Comparison of ENCODE assay signal across 14 cellular contexts in the genomic region with DNA sequence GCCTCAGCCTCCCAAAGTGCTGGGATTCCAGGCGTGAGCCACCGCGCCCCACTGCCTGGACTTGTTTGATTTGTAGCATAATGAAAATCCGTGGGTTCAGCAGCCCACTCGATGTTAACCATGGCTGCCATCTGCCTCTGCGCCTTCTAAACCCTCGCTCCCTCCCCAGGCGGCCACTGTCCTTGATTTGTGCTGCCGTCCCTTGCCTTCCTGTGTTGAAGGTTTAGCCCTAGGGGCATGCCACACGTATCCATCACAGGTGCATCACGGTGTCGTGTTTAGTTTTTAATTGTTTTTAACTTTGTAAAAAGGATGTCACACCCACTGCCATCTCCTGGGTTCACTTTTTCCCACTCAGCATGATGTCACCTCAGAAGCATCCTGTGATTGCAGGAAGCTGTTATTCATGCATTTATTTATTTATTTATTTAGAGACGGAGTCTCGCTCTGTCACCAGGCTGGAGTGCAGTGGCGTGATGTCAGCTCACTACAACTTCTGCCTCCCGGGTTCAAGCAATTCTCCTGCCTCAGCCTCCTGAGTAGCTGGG. TPM values are rescaled to one million over a fixed set of nuclear protein-coding genes. Genes with fewer than 3 reads are reported as not detected.
A peak's percentile ranks its signal among the peaks of the same experiment; 100 is the strongest.
DNase-seq lines count a peak whose midpoint lies in the region; ATAC-seq, FAIRE-seq and TF ChIP-seq lines count a peak whose summit lies in the region.
"Had no signal": no experiment of that assay in that cellular context is flagged by ENCODE, and none has a peak within 500 bp of the region (broad histone marks: within the 10 kb centered on the region; RNA-seq: fewer than 3 reads in every experiment).

No MANE protein-coding gene starts in this region.

- dilution Hi-C loops in endothelial cell of umbilical vein (cut with MboI; ENCODE audit: extremely low pct_ligation_motif_present, low sequenced_read_pairs), result no loop called here

- no peaks in the 10 kb centered on the region for H3K79me2 ChIP-seq in endothelial cell of umbilical vein (ENCODE audit: control insufficient read depth, insufficient read depth, low read length)

- POLR2A ChIA-PET in endothelial cell of umbilical vein (lab: Charles Lee), result no interaction called here

- no peaks in the 10 kb centered on the region for H3K9me3 ChIP-seq in endothelial cell of umbilical vein (replicated peaks; ENCODE audit: control insufficient read depth, insufficient read depth, low read length)
- H3K9me3 ChIP-seq: psoas muscle had no signal

- no peak for ATAC-seq in HG03095 (IDR thresholded peaks at IDR 0.05; ENCODE audit: unreplicated experiment)
- ATAC-seq in stimulated activated naive B cell treated with anti-CD40 and anti-IgM and Interleukin-4, amounts not matched to agents 10 μg/mL and 1 μg/mL and 100 μg/mL, for 72 hours (replicated peaks), result no peak
- ATAC-seq in activated T-cell treated with anti-CD3 and anti-CD28 coated beads, Interleukin-2, amount 50 U/mL, for 72 hours (replicated peaks in 1 of 2), result no peak
- ATAC-seq: psoas muscle had no signal

- DNase-seq in GM13977 (ENCODE audit: low spot score) (peak; percentile 8), NCI-H748 treated with DMSO at 0.1 percent for 48 hours (lab: John Stamatoyannopoulos, UW) (peak; percentile 63), endothelial cell of umbilical vein (ENCODE audit: low read depth, low spot score) (peak; percentile 25), osteocyte (ENCODE audit: extremely low spot score, unreplicated experiment) (no peak), CD14-positive monocyte (ENCODE audit: low spot score) (no peak)
- no peak for DNase-seq in stimulated activated naive B cell treated with anti-CD40 and anti-IgM and Interleukin-4, amounts not matched to agents 10 μg/mL and 1 μg/mL and 100 μg/mL, for 72 hours
- no peak for DNase-seq in activated T-cell treated with anti-CD3 and anti-CD28 coated beads, Interleukin-2, amount 50 U/mL, for 72 hours
- DNase-seq: effector CD4-positive, alpha-beta T cell; immature natural killer cell; NCI-H524 treated with DMSO at 0.1 percent for 48 hours; psoas muscle had no signal

- no peak overlapping the region for H3K4me3 ChIP-seq in endothelial cell of umbilical vein (replicated peaks in 1 of 3; ENCODE audit: insufficient read depth in 1 of 3, low read depth in 1 of 3, low read length in 3 of 3)
- H3K4me3 ChIP-seq: psoas muscle had no signal

- peaks cover 29% of the 10 kb centered on the region for H3K4me1 Mint-ChIP-seq in osteocyte (ENCODE audit: unreplicated experiment)
- peaks cover 53% of the 10 kb centered on the region for H3K4me1 Mint-ChIP-seq in CD14-positive monocyte
- no peaks in the 10 kb centered on the region for H3K4me1 Mint-ChIP-seq in stimulated activated naive B cell treated with anti-CD40 and anti-IgM and Interleukin-4, amounts not matched to agents 10 μg/mL and 1 μg/mL and 100 μg/mL, for 72 hours
- no peaks in the 10 kb centered on the region for H3K4me1 Mint-ChIP-seq in activated T-cell treated with anti-CD3 and anti-CD28 coated beads, Interleukin-2, amount 50 U/mL, for 72 hours (ENCODE audit: low read depth)
- H3K4me1 Mint-ChIP-seq: immature natural killer cell had no signal

- no peak for TF ChIP-seq CTCF in GM13977 (IDR thresholded peaks at IDR 0.05; ENCODE audit: extremely low read depth, insufficient read depth, missing control alignments)
- TF ChIP-seq CTCF in endothelial cell of umbilical vein (IDR thresholded peaks at IDR 0.05; ENCODE audit: extremely low read depth in 1 of 2, insufficient read depth in 1 of 2, low read depth in 1 of 2, low read length in 2 of 2), result no peak
- no peak for TF ChIP-seq CTCF in osteocyte (IDR thresholded peaks at IDR 0.05)
- no peak for TF ChIP-seq CTCF in CD14-positive monocyte (IDR thresholded peaks at IDR 0.05)

- H3K27ac ChIP-seq in endothelial cell of umbilical vein (ENCODE audit: insufficient read depth, low read depth, low read length), result no peak overlapping the region
- H3K27ac ChIP-seq: psoas muscle, VCaP had no signal

- no peak for TF ChIP-seq POLR2A in endothelial cell of umbilical vein (IDR thresholded peaks at IDR 0.05; ENCODE audit: low read depth, low read length)

- H4K20me1 ChIP-seq in endothelial cell of umbilical vein (replicated peaks; ENCODE audit: control insufficient read depth, extremely low read depth, insufficient read depth, low read length), result no peaks in the 10 kb centered on the region

- no TSS peak for BruUV-seq in endothelial cell of umbilical vein (replicated peaks; lab: Mats Ljungman, UMichigan)

- no peaks in the 10 kb centered on the region for H3K4me1 ChIP-seq in endothelial cell of umbilical vein (ENCODE audit: control insufficient read depth, extremely low read depth, insufficient read depth, low read length)
- H3K4me1 ChIP-seq: psoas muscle had no signal

- intact Hi-C loops in endothelial cell of umbilical vein (cut with micrococcal nuclease) (no loop called here), CD14-positive monocyte (cut with micrococcal nuclease) (no loop called here)

- H3K4me3 Mint-ChIP-seq in osteocyte (ENCODE audit: unreplicated experiment) (no peak overlapping the region), CD14-positive monocyte (no peak overlapping the region)
- H3K4me3 Mint-ChIP-seq in stimulated activated naive B cell treated with anti-CD40 and anti-IgM and Interleukin-4, amounts not matched to agents 10 μg/mL and 1 μg/mL and 100 μg/mL, for 72 hours, result no peak overlapping the region
- H3K4me3 Mint-ChIP-seq in activated T-cell treated with anti-CD3 and anti-CD28 coated beads, Interleukin-2, amount 50 U/mL, for 72 hours, result no peak overlapping the region
- H3K4me3 Mint-ChIP-seq: immature natural killer cell had no signal

- H3K36me3 Mint-ChIP-seq in osteocyte (ENCODE audit: unreplicated experiment) (no peaks in the 10 kb centered on the region), CD14-positive monocyte (peaks cover 0 to 3% of the 10 kb centered on the region in 2 donors)
- H3K36me3 Mint-ChIP-seq in stimulated activated naive B cell treated with anti-CD40 and anti-IgM and Interleukin-4, amounts not matched to agents 10 μg/mL and 1 μg/mL and 100 μg/mL, for 72 hours, result no peaks in the 10 kb centered on the region
- H3K36me3 Mint-ChIP-seq in activated T-cell treated with anti-CD3 and anti-CD28 coated beads, Interleukin-2, amount 50 U/mL, for 72 hours (ENCODE audit: insufficient read depth in 2 of 2), result no peaks in the 10 kb centered on the region
- H3K36me3 Mint-ChIP-seq: immature natural killer cell had no signal

- H3K4me2 ChIP-seq in endothelial cell of umbilical vein (ENCODE audit: insufficient read depth, low read length), result no peak overlapping the region

- H3K27me3 ChIP-seq in endothelial cell of umbilical vein (ENCODE audit: control insufficient read depth in 2 of 2, insufficient read depth in 2 of 2, low read length in 2 of 2), result no peaks in the 10 kb centered on the region

- H3K27ac Mint-ChIP-seq in osteocyte (ENCODE audit: unreplicated experiment) (peak overlapping the region; percentile 27), CD14-positive monocyte (peak overlapping the region in 3 of 7 donors; percentile 14 to 76 (median 42))
- H3K27ac Mint-ChIP-seq in stimulated activated naive B cell treated with anti-CD40 and anti-IgM and Interleukin-4, amounts not matched to agents 10 μg/mL and 1 μg/mL and 100 μg/mL, for 72 hours, result no peak overlapping the region
- H3K27ac Mint-ChIP-seq in activated T-cell treated with anti-CD3 and anti-CD28 coated beads, Interleukin-2, amount 50 U/mL, for 72 hours, result no peak overlapping the region
- H3K27ac Mint-ChIP-seq: activated T-helper 2 cell treated with anti-CD3 and anti-CD28 coated beads, Interferon-gamma antibody, Interleukin-2, Interleukin-4, amounts not matched to agents 10 μg/mL and 5 μg/mL and 100 μg/mL, durations not matched to agents 14 hours and 24 hours and 36 hours; immature natural killer cell had no signal

- peak overlapping the region; percentile 50 for H2AFZ ChIP-seq in endothelial cell of umbilical vein (ENCODE audit: low read depth, low read length)

- CTCF ChIA-PET in endothelial cell of umbilical vein (lab: Charles Lee), result no interaction called here

- no peaks in the 10 kb centered on the region for H3K27me3 Mint-ChIP-seq in osteocyte (ENCODE audit: unreplicated experiment)
- H3K27me3 Mint-ChIP-seq in CD14-positive monocyte (ENCODE audit: low read depth in 3 of 3), result peaks cover 0 to 3% (median 1%) of the 10 kb centered on the region in 3 donors
- H3K27me3 Mint-ChIP-seq in stimulated activated naive B cell treated with anti-CD40 and anti-IgM and Interleukin-4, amounts not matched to agents 10 μg/mL and 1 μg/mL and 100 μg/mL, for 72 hours, result peaks cover 0 to 5% of the 10 kb centered on the region in 2 donors
- H3K27me3 Mint-ChIP-seq in activated T-cell treated with anti-CD3 and anti-CD28 coated beads, Interleukin-2, amount 50 U/mL, for 72 hours (ENCODE audit: low read depth), result no peaks in the 10 kb centered on the region

- FAIRE-seq in endothelial cell of umbilical vein (lab: Jason Lieb, UNC), result peak; percentile 56

- H3K36me3 ChIP-seq in endothelial cell of umbilical vein (ENCODE audit: control insufficient read depth in 2 of 2, extremely low read depth in 1 of 2, insufficient read depth in 2 of 2, low read length in 2 of 2), result no peaks in the 10 kb centered on the region

- no peaks in the 10 kb centered on the region for H3K9me1 ChIP-seq in endothelial cell of umbilical vein (replicated peaks; ENCODE audit: control insufficient read depth, extremely low read depth, insufficient read depth, low read length)

- H3K9me3 Mint-ChIP-seq in osteocyte (ENCODE audit: unreplicated experiment) (no peaks in the 10 kb centered on the region), CD14-positive monocyte (peaks cover 0 to 4% (median 2%) of the 10 kb centered on the region in 7 donors)
- peaks cover 3 to 5% of the 10 kb centered on the region in 2 donors for H3K9me3 Mint-ChIP-seq in stimulated activated naive B cell treated with anti-CD40 and anti-IgM and Interleukin-4, amounts not matched to agents 10 μg/mL and 1 μg/mL and 100 μg/mL, for 72 hours
- peaks cover 0 to 2% of the 10 kb centered on the region in 2 donors for H3K9me3 Mint-ChIP-seq in activated T-cell treated with anti-CD3 and anti-CD28 coated beads, Interleukin-2, amount 50 U/mL, for 72 hours
- H3K9me3 Mint-ChIP-seq: immature natural killer cell had no signal

- no peak overlapping the region for H3K9ac ChIP-seq in endothelial cell of umbilical vein (replicated peaks; ENCODE audit: extremely low read depth, insufficient read depth, low read length)

- in situ Hi-C loops in GM13977 (cut with MboI; ENCODE audit: low pct_unique_long_range_greater_than_20kb, low sequenced_read_pairs, unreplicated experiment), result no loop called here

RNA-seq across cellular contexts. Expression of a gene that starts 24.5 kb away (rescaled TPM):
- total RNA-seq in endothelial cell of umbilical vein (37.8 and 38.2 TPM in 2 replicates), osteocyte (69.6 and 74.7 TPM in 2 replicates)
- polyA plus RNA-seq in endothelial cell of umbilical vein (14.4 and 17.8 TPM in 2 replicates), CD14-positive monocyte (1 to 10 TPM; 1.0 to 1.3 TPM)
- 8.3 and 10.6 TPM in 2 replicates for polyA plus RNA-seq in endothelial cell of umbilical vein (2011; cell fraction: cytosol; rRNA removed)
- polyA plus RNA-seq in endothelial cell of umbilical vein (2011; cell fraction: nucleus; rRNA removed), result 82.5 and 115 TPM in 2 replicates
- polyA plus RNA-seq in endothelial cell of umbilical vein (2012), result 20.3 and 26.8 TPM in 2 replicates
- 16.0 and 18.6 TPM in 2 replicates for polyA minus RNA-seq in endothelial cell of umbilical vein
- 25.3 TPM for polyA minus RNA-seq in endothelial cell of umbilical vein (2011; cell fraction: cytosol; rRNA and poly(A)+ RNA removed)
- polyA minus RNA-seq in endothelial cell of umbilical vein (2011; cell fraction: nucleus; rRNA and poly(A)+ RNA removed), result 22.0 and 50.1 TPM in 2 replicates
- 10 to 100 TPM; 29.8 to 31.2 TPM for total RNA-seq in activated T-cell treated with anti-CD3 and anti-CD28 coated beads, Interleukin-2, amount 50 U/mL, for 72 hours

RNA-seq across cellular contexts. Expression of a gene that starts 41.8 kb away (rescaled TPM):
- 10.7 and 10.8 TPM in 2 replicates for total RNA-seq in endothelial cell of umbilical vein
- polyA plus RNA-seq in endothelial cell of umbilical vein, result 2.7 and 3.6 TPM in 2 replicates
- polyA plus RNA-seq in endothelial cell of umbilical vein (2011; cell fraction: cytosol; rRNA removed), result 1.1 and 2.1 TPM in 2 replicates
- 2.2 and 3.3 TPM in 2 replicates for polyA plus RNA-seq in endothelial cell of umbilical vein (2011; cell fraction: nucleus; rRNA removed)
- 10.9 and 14.5 TPM in 2 replicates for polyA plus RNA-seq in endothelial cell of umbilical vein (2012)
- polyA minus RNA-seq in endothelial cell of umbilical vein, result 3.3 and 4.1 TPM in 2 replicates
- polyA minus RNA-seq in endothelial cell of umbilical vein (2011; cell fraction: cytosol; rRNA and poly(A)+ RNA removed), result not detected
- 0.48 and 1.5 TPM in 2 replicates for polyA minus RNA-seq in endothelial cell of umbilical vein (2011; cell fraction: nucleus; rRNA and poly(A)+ RNA removed)
- total RNA-seq in osteocyte, result 1.7 and 2.9 TPM in 2 replicates
- 1 to 10 TPM; 2.8 to 3.0 TPM for polyA plus RNA-seq in CD14-positive monocyte
- total RNA-seq in activated T-cell treated with anti-CD3 and anti-CD28 coated beads, Interleukin-2, amount 50 U/mL, for 72 hours, result not detected

RNA-seq across cellular contexts. Expression of a gene that starts 59.1 kb away (rescaled TPM):
- total RNA-seq in endothelial cell of umbilical vein (47.9 and 52.2 TPM in 2 replicates), osteocyte (18.8 and 19.5 TPM in 2 replicates)
- polyA plus RNA-seq in endothelial cell of umbilical vein (29.0 and 33.9 TPM in 2 replicates), CD14-positive monocyte (1 to 10 TPM; 5.1 to 6.9 TPM)
- polyA plus RNA-seq in endothelial cell of umbilical vein (2011; cell fraction: cytosol; rRNA removed), result 29.9 and 35.4 TPM in 2 replicates
- 44.9 and 59.3 TPM in 2 replicates for polyA plus RNA-seq in endothelial cell of umbilical vein (2011; cell fraction: nucleus; rRNA removed)
- polyA plus RNA-seq in endothelial cell of umbilical vein (2012), result 35.1 and 37.5 TPM in 2 replicates
- polyA minus RNA-seq in endothelial cell of umbilical vein, result 27.6 and 33.4 TPM in 2 replicates
- 34.2 TPM for polyA minus RNA-seq in endothelial cell of umbilical vein (2011; cell fraction: cytosol; rRNA and poly(A)+ RNA removed)
- polyA minus RNA-seq in endothelial cell of umbilical vein (2011; cell fraction: nucleus; rRNA and poly(A)+ RNA removed), result 18.0 and 21.9 TPM in 2 replicates
- total RNA-seq in activated T-cell treated with anti-CD3 and anti-CD28 coated beads, Interleukin-2, amount 50 U/mL, for 72 hours, result 10 to 100 TPM; 37.3 to 53.4 TPM

Comparison
In these comparisons a context has a peak if more than half of its experiments do, and no peak if none do; other contexts are left out.
1. DNase-seq: peak in GM13977 (single experiment), NCI-H748 treated with DMSO at 0.1 percent for 48 hours (single experiment) and endothelial cell of umbilical vein (single experiment); none in osteocyte (single experiment), CD14-positive monocyte (single experiment), stimulated activated naive B cell treated with anti-CD40 and anti-IgM and Interleukin-4, amounts not matched to agents 10 μg/mL and 1 μg/mL and 100 μg/mL, for 72 hours (single experiment) and activated T-cell treated with anti-CD3 and anti-CD28 coated beads, Interleukin-2, amount 50 U/mL, for 72 hours (0 of 2).